Comparison of ENCODE assay signal across 24 cellular contexts in genomic region chr1:109900489-109900888, GRCh38.
"Had no signal": no experiment of that assay in that cellular context is flagged by ENCODE, and none has a peak within 500 bp of the region (broad histone marks: within the 10 kb centered on the region; RNA-seq: fewer than 3 reads in every experiment).

No MANE protein-coding gene starts in this region.

- ATAC-seq: activated CD4-positive, alpha-beta T cell treated with anti-CD3 and anti-CD28 coated beads for 36 hours; gastroesophageal sphincter; heart left ventricle; left colon; sciatic nerve had no signal

- H3K27ac ChIP-seq: adrenal gland, ascending aorta, esophagus muscularis mucosa, gastroesophageal sphincter, heart left ventricle, thoracic aorta had no signal

- H3K9me3 Mint-ChIP-seq: activated B cell treated with CpG ODN at 0.5 μM for 24 hours; central memory CD8-positive, alpha-beta T cell; memory B cell; T-helper 1 cell treated with Interleukin-12 subunit alpha and Interleukin-12 subunit beta and Interleukin-4 antibody, amounts not matched to agents 30 μg/mL and 1 μg/mL, for 36 hours; type B pancreatic cell had no signal

- H3K9me3 ChIP-seq: adrenal gland, ascending aorta, esophagus muscularis mucosa, gastroesophageal sphincter, heart left ventricle, thoracic aorta had no signal

- H3K4me1 ChIP-seq: ascending aorta had no signal

- H3K36me3 ChIP-seq: adrenal gland, ascending aorta, esophagus muscularis mucosa, gastroesophageal sphincter, heart left ventricle, thoracic aorta had no signal

- H3K27me3 Mint-ChIP-seq: activated CD4-positive, alpha-beta T cell treated with anti-CD3 and anti-CD28 coated beads for 36 hours; activated naive CD8-positive, alpha-beta T cell; central memory CD8-positive, alpha-beta T cell; memory B cell had no signal

- H3K36me3 Mint-ChIP-seq: activated naive CD8-positive, alpha-beta T cell; memory B cell; type B pancreatic cell had no signal

- H3K4me3 Mint-ChIP-seq: activated B cell treated with CpG ODN at 0.5 μM for 24 hours; activated CD4-positive, alpha-beta T cell treated with anti-CD3 and anti-CD28 coated beads for 36 hours; activated naive CD8-positive, alpha-beta T cell; central memory CD8-positive, alpha-beta T cell; memory B cell; T-helper 1 cell treated with Interleukin-12 subunit alpha and Interleukin-12 subunit beta and Interleukin-4 antibody, amounts not matched to agents 30 μg/mL and 1 μg/mL, for 36 hours; type B pancreatic cell had no signal

- DNase-seq: activated B cell treated with CpG ODN at 0.5 μM for 24 hours; activated CD4-positive, alpha-beta T cell treated with anti-CD3 and anti-CD28 coated beads for 36 hours; activated CD4-positive, alpha-beta T cell treated with anti-CD3 and anti-CD28 coated beads, Interleukin-2, amount 50 U/mL, for 4 hours; activated gamma-delta T cell treated with Interleukin-2 at 50 U/mL for 16 hours; adrenal gland; dorsolateral prefrontal cortex; heart left ventricle; islet precursor cell; left colon; stimulated activated CD4-positive, alpha-beta T cell treated with anti-CD3 and anti-CD28 coated beads, Interleukin-15, amount 100 ng/mL, for 24 hours; stimulated activated CD4-positive, alpha-beta T cell treated with anti-CD3 and anti-CD28 coated beads, Interleukin-4, amount 100 ng/mL, for 1 hour; stimulated activated naive CD4-positive, alpha-beta T cell treated with Interleukin-2 at 50 U/mL for 16 hours; T1000 had no signal

- H3K4me3 ChIP-seq: adrenal gland, ascending aorta, dorsolateral prefrontal cortex, esophagus muscularis mucosa, gastroesophageal sphincter, heart left ventricle, smooth muscle cell, thoracic aorta had no signal

- H3K27ac Mint-ChIP-seq: activated B cell treated with CpG ODN at 0.5 μM for 24 hours; activated CD4-positive, alpha-beta T cell treated with anti-CD3 and anti-CD28 coated beads for 36 hours; activated naive CD8-positive, alpha-beta T cell; memory B cell; T-helper 1 cell treated with Interleukin-12 subunit alpha and Interleukin-12 subunit beta and Interleukin-4 antibody, amounts not matched to agents 30 μg/mL and 1 μg/mL, for 36 hours; type B pancreatic cell had no signal

- H3K27me3 ChIP-seq: adrenal gland, ascending aorta, dorsolateral prefrontal cortex, esophagus muscularis mucosa, gastroesophageal sphincter, heart left ventricle had no signal
